Comparison of ENCODE assay signal across 9 cellular contexts in genomic region chr11:111976614-111977140, GRCh38. TPM values are rescaled to one million over a fixed set of nuclear protein-coding genes. Genes with fewer than 3 reads are reported as not detected.
DNase-seq lines count a peak whose midpoint lies in the region; ATAC-seq and TF ChIP-seq lines count a peak whose summit lies in the region.
"Had no signal": no experiment of that assay in that cellular context is flagged by ENCODE, and none has a peak within 500 bp of the region (broad histone marks: within the 10 kb centered on the region; RNA-seq: fewer than 3 reads in every experiment).

No MANE protein-coding gene starts in this region.

- no peaks in the 10 kb centered on the region for H3K36me3 ChIP-seq in prostate gland

- TF ChIP-seq CTCF in Calu3 (IDR thresholded peaks at IDR 0.05; ENCODE audit: unreplicated experiment) (no peak), prostate gland (IDR thresholded peaks at IDR 0.05) (no peak)
- TF ChIP-seq CTCF in activated CD8-positive, alpha-beta T cell treated with anti-CD3 and anti-CD28 coated beads for 36 hours (IDR thresholded peaks at IDR 0.05) = no peak

- intact Hi-C loops in Calu3 (cut with micrococcal nuclease; ENCODE audit: unreplicated experiment) (no loop called here), head of caudate nucleus (cut with DNase I) (loop anchor here (5.0 kb wide), 2 partner anchors 39 to 99 kb away; partner anchors contain the start of genes CFAP68, DIXDC1 and FDXACB1), prostate gland (cut with DNase I) (loop anchor here (2.0 kb wide), 1 partner anchor 38 kb away; no protein-coding TSS in a partner anchor)
- intact Hi-C loops in activated CD8-positive, alpha-beta T cell treated with anti-CD3 and anti-CD28 coated beads for 36 hours (cut with micrococcal nuclease) = loop anchor here (5.0 kb wide), 2 partner anchors 39 to 99 kb away; partner anchors contain the start of genes CFAP68, DIXDC1 and FDXACB1

- 12% methylated on average over 23 of the region's 23 CpGs for WGBS in prostate gland

- peaks cover 9% of the 10 kb centered on the region for H3K27me3 Mint-ChIP-seq in Calu3 (ENCODE audit: unreplicated experiment)
- peaks cover 32% of the 10 kb centered on the region for H3K27me3 Mint-ChIP-seq in activated CD8-positive, alpha-beta T cell treated with anti-CD3 and anti-CD28 coated beads for 36 hours

- POLR2A ChIA-PET in activated CD8-positive, alpha-beta T cell treated with anti-CD3 and anti-CD28 coated beads for 36 hours (lab: Charles Lee) = interaction anchor here (1.2 kb wide), 1 partner anchor 42 kb away, joined by 3 read pairs; no protein-coding TSS in a partner anchor

- peaks cover 6% of the 10 kb centered on the region for H3K4me1 ChIP-seq in prostate gland (replicated peaks)

- H3K4me3 Mint-ChIP-seq in Calu3 (ENCODE audit: low read depth, unreplicated experiment) = peak overlapping the region; percentile 61
- peak overlapping the region; percentile 28 for H3K4me3 Mint-ChIP-seq in activated CD8-positive, alpha-beta T cell treated with anti-CD3 and anti-CD28 coated beads for 36 hours

- H3K4me3 ChIP-seq in prostate gland = peak overlapping the region; percentile 52 to 60

- ATAC-seq in activated CD8-positive, alpha-beta T cell treated with anti-CD3 and anti-CD28 coated beads for 36 hours = no peak

- no peaks in the 10 kb centered on the region for H3K9me3 ChIP-seq in prostate gland

- no peaks in the 10 kb centered on the region for H3K36me3 Mint-ChIP-seq in Calu3 (ENCODE audit: insufficient read depth, unreplicated experiment)
- H3K36me3 Mint-ChIP-seq in activated CD8-positive, alpha-beta T cell treated with anti-CD3 and anti-CD28 coated beads for 36 hours (ENCODE audit: low read depth) = no peaks in the 10 kb centered on the region

- DNase-seq in Calu3 (no peak), head of caudate nucleus (peak in 22 of 42 donors; percentile 10 to 53 (median 30)), prostate gland (ENCODE audit: low spot score) (peak; percentile 53), epidermal melanocyte (ENCODE audit: insufficient read length, low spot score) (no peak), DMS53 (lab: John Stamatoyannopoulos, UW) (no peak), amniotic stem cell (lab: John Stamatoyannopoulos, UW) (no peak), NCI-H446 treated with DMSO at 0.1 percent for 48 hours (lab: John Stamatoyannopoulos, UW) (no peak)
- no peak for DNase-seq in activated CD8-positive, alpha-beta T cell treated with anti-CD3 and anti-CD28 coated beads for 36 hours

- BruUV-seq in Calu3 (replicated peaks; lab: Mats Ljungman, UMichigan) = no TSS peak

- TF ChIP-seq POLR2A in prostate gland (IDR thresholded peaks at IDR 0.05) = no peak

- H3K9me3 Mint-ChIP-seq in Calu3 (ENCODE audit: low read depth, unreplicated experiment) = no peaks in the 10 kb centered on the region
- H3K9me3 Mint-ChIP-seq in activated CD8-positive, alpha-beta T cell treated with anti-CD3 and anti-CD28 coated beads for 36 hours = no peaks in the 10 kb centered on the region

- H3K27ac Mint-ChIP-seq in Calu3 (ENCODE audit: unreplicated experiment) = no peak overlapping the region
- no peak overlapping the region for H3K27ac Mint-ChIP-seq in activated CD8-positive, alpha-beta T cell treated with anti-CD3 and anti-CD28 coated beads for 36 hours

- CTCF ChIA-PET in Calu3 (lab: Charles Lee) = no interaction called here
- CTCF ChIA-PET in activated CD8-positive, alpha-beta T cell treated with anti-CD3 and anti-CD28 coated beads for 36 hours (lab: Charles Lee) = interaction anchor here (1.0 to 10.3 kb wide), 4 partner anchors 8 to 50 kb away, joined by 3 to 223 read pairs (median 3); partner anchors contain the start of gene DIXDC1

- no peaks in the 10 kb centered on the region for H3K27me3 ChIP-seq in prostate gland (replicated peaks; ENCODE audit: insufficient read depth)

- peaks cover 8% of the 10 kb centered on the region for H3K4me1 Mint-ChIP-seq in Calu3 (ENCODE audit: low read depth, unreplicated experiment)
- peaks cover 4% of the 10 kb centered on the region for H3K4me1 Mint-ChIP-seq in activated CD8-positive, alpha-beta T cell treated with anti-CD3 and anti-CD28 coated beads for 36 hours (ENCODE audit: low read depth)

- peak overlapping the region; percentile 86 to 89 for H3K27ac ChIP-seq in prostate gland
- H3K27ac ChIP-seq: PC-9 had no signal

RNA-seq across cellular contexts. Expression of gene DIXDC1, which starts 39.5 kb away (rescaled TPM):
- total RNA-seq in Calu3 (2022) (2.6 and 2.9 TPM in 2 replicates), prostate gland (10 to 100 TPM; 32.9 to 35.2 TPM)
- 1 to 10 TPM; 9.1 to 9.4 TPM for total RNA-seq in activated CD8-positive, alpha-beta T cell treated with anti-CD3 and anti-CD28 coated beads for 36 hours

RNA-seq across cellular contexts. Expression of gene DLAT, which starts 48.5 kb away (rescaled TPM):
- total RNA-seq in Calu3 (2022) (25.4 and 27.4 TPM in 2 replicates), prostate gland (10 to 100 TPM; 19.9 to 21.2 TPM)
- 10 to 100 TPM; 50.3 to 51.4 TPM for total RNA-seq in activated CD8-positive, alpha-beta T cell treated with anti-CD3 and anti-CD28 coated beads for 36 hours

RNA-seq across cellular contexts. Expression of gene C11orf52, which starts 58.0 kb away (rescaled TPM):
- 6.2 and 7.9 TPM in 2 replicates for total RNA-seq in Calu3 (2022)
- total RNA-seq in activated CD8-positive, alpha-beta T cell treated with anti-CD3 and anti-CD28 coated beads for 36 hours = not detected
- total RNA-seq in prostate gland = 10 to 100 TPM; 13.2 to 31.5 TPM

Comparison
In these comparisons a context has a peak if more than half of its experiments do, and no peak if none do; other contexts are left out.
1. DNase-seq: peak in head of caudate nucleus (22 of 42) and prostate gland (single experiment); none in Calu3 (single experiment), activated CD8-positive, alpha-beta T cell treated with anti-CD3 and anti-CD28 coated beads for 36 hours (single experiment), epidermal melanocyte (single experiment), DMS53 (single experiment), amniotic stem cell (single experiment) and NCI-H446 treated with DMSO at 0.1 percent for 48 hours (single experiment).